ENCODE assay signal across 14 cellular contexts in genomic region chr7:131620673-131621609, GRCh38.
DNase-seq lines count a peak whose midpoint lies in the region; ATAC-seq and TF ChIP-seq lines count a peak whose summit lies in the region.
"Had no signal": no experiment of that assay in that cellular context is flagged by ENCODE, and none has a peak within 500 bp of the region (broad histone marks: within the 10 kb centered on the region; RNA-seq: fewer than 3 reads in every experiment).

No MANE protein-coding gene starts in this region.

- H3K9me3 Mint-ChIP-seq in osteocyte (ENCODE audit: unreplicated experiment): no peaks in the 10 kb centered on the region

- TF ChIP-seq POLR2A in stomach (IDR thresholded peaks at IDR 0.05): no peak

- H3K27ac ChIP-seq in HEK293 (ENCODE audit: extremely low read depth, low read depth, low read length) (no peak overlapping the region), left ventricle myocardium inferior (replicated peaks) (peak overlapping the region; percentile 85), stomach (peak overlapping the region in 2 of 5 donors; percentile 10 to 46)

- TF ChIP-seq EP300 in stomach (IDR thresholded peaks at IDR 0.05): no peak

- peak overlapping the region; percentile 39 for H3K27ac Mint-ChIP-seq in osteocyte (ENCODE audit: unreplicated experiment)
- H3K27ac Mint-ChIP-seq: CD14-positive monocyte; naive thymus-derived CD4-positive, alpha-beta T cell had no signal

- H3K4me3 ChIP-seq in HEK293 (ENCODE audit: low read depth, low read length) (no peak overlapping the region), left ventricle myocardium inferior (no peak overlapping the region), stomach (no peak overlapping the region)

- no peaks in the 10 kb centered on the region for H3K36me3 Mint-ChIP-seq in osteocyte (ENCODE audit: unreplicated experiment)
- H3K36me3 Mint-ChIP-seq: CD14-positive monocyte; naive thymus-derived CD4-positive, alpha-beta T cell had no signal

- TF ChIP-seq CTCF in HEK293 (tag by site-specific recombination; IDR thresholded peaks at IDR 0.05) (no peak), left ventricle myocardium inferior (IDR thresholded peaks at IDR 0.05; ENCODE audit: borderline replicate concordance) (no peak), osteocyte (IDR thresholded peaks at IDR 0.05) (no peak), stomach (IDR thresholded peaks at IDR 0.05) (no peak)

- H3K4me3 Mint-ChIP-seq in osteocyte (ENCODE audit: unreplicated experiment): no peak overlapping the region
- H3K4me3 Mint-ChIP-seq: CD14-positive monocyte; naive thymus-derived CD4-positive, alpha-beta T cell had no signal

- CTCF ChIA-PET in HEK293 (lab: Yijun Ruan, JAX): interaction anchor here (0.6 kb wide), 1 partner anchor 736 kb away, joined by 3 read pairs; no protein-coding TSS in a partner anchor

- H3K36me3 ChIP-seq in HEK293 (ENCODE audit: control insufficient read depth in 2 of 2, insufficient read depth in 1 of 2, low read length in 2 of 2) (no peaks in the 10 kb centered on the region), left ventricle myocardium inferior (no peaks in the 10 kb centered on the region), stomach (no peaks in the 10 kb centered on the region)

- H3K27me3 ChIP-seq in left ventricle myocardium inferior (ENCODE audit: low read depth) (no peaks in the 10 kb centered on the region), stomach (no peaks in the 10 kb centered on the region)

- DNase-seq in SK-MEL-5 (ENCODE audit: low read depth, low spot score) (peak; percentile 95), left ventricle myocardium inferior (no peak), osteocyte (ENCODE audit: extremely low spot score, unreplicated experiment) (no peak), mucosa of gallbladder (ENCODE audit: low spot score) (no peak), AG20443 (ENCODE audit: low spot score) (no peak), stomach (no peak)
- DNase-seq: amniotic stem cell; naive thymus-derived CD4-positive, alpha-beta T cell; NCI-H1930; stimulated activated CD4-positive, alpha-beta T cell treated with anti-CD3 and anti-CD28 coated beads, Interleukin-15, amount 100 ng/mL, for 24 hours; T1000 had no signal

- H3K4me1 Mint-ChIP-seq in osteocyte (ENCODE audit: unreplicated experiment): peaks cover 56% of the 10 kb centered on the region
- H3K4me1 Mint-ChIP-seq: naive thymus-derived CD4-positive, alpha-beta T cell had no signal

- H3K9me3 ChIP-seq in HEK293 (ENCODE audit: control insufficient read depth, insufficient read depth, low read depth, low read length) (no peaks in the 10 kb centered on the region), left ventricle myocardium inferior (replicated peaks) (no peaks in the 10 kb centered on the region), stomach (no peaks in the 10 kb centered on the region)

- H3K4me1 ChIP-seq in HEK293 (ENCODE audit: control insufficient read depth, insufficient read depth, low read length): no peaks in the 10 kb centered on the region
- peaks cover 77% of the 10 kb centered on the region for H3K4me1 ChIP-seq in left ventricle myocardium inferior
- H3K4me1 ChIP-seq in stomach: no peaks in the 10 kb centered on the region

- in situ Hi-C loops in SK-MEL-5 (cut with HindIII; ENCODE audit: low pct_unique_long_range_greater_than_20kb, low sequenced_read_pairs): no loop called here

- intact Hi-C loops in left ventricle myocardium inferior (cut with micrococcal nuclease): no loop called here
- intact Hi-C loops in stomach (cut with DNase I; ENCODE audit: low total_unique reads): no loop called here

- no peaks in the 10 kb centered on the region for H3K27me3 Mint-ChIP-seq in osteocyte (ENCODE audit: unreplicated experiment)

- POLR2A ChIA-PET in HEK293 (lab: Yijun Ruan, JAX): no interaction called here

- WGBS in stomach, 5 donors: 60 to 78% (median 63%) methylated on average over 8 of the region's 8 CpGs

- ATAC-seq in esophagus mucosa: no peak
- ATAC-seq: naive thymus-derived CD4-positive, alpha-beta T cell had no signal

TF ChIP-seq in HEK293, 187 proteins besides CTCF, POLR2A, EP300 and RAD21:
- TF ChIP-seq ZNF23 (tag by site-specific recombination; IDR thresholded peaks at IDR 0.05; ENCODE audit: borderline replicate concordance) (no peak), ZSCAN4 (tag by site-specific recombination; IDR thresholded peaks at IDR 0.05) (peak; percentile 69), SALL2 (tag by site-specific recombination; IDR thresholded peaks at IDR 0.05; ENCODE audit: borderline replicate concordance) (0 out of 2 replicates have a peak, but pooled peaks have one; percentile 22), ZIC2 (tag by site-specific recombination; IDR thresholded peaks at IDR 0.05) (peak; percentile 64), ZNF138 (tag by site-specific recombination; IDR thresholded peaks at IDR 0.05; ENCODE audit: borderline replicate concordance) (no peak), ZNF473 (tag by site-specific recombination; IDR thresholded peaks at IDR 0.05) (no peak), ZNF280C (tag by site-specific recombination; IDR thresholded peaks at IDR 0.05) (peak; percentile 74; the same call in 1 of the 2 replicates), PRDM1 (tag by site-specific recombination; IDR thresholded peaks at IDR 0.05) (peak; percentile 73), ZFHX2 (tag by site-specific recombination; conservative IDR thresholded peaks at IDR 0.05) (peak; percentile 46), ZNF18 (tag by site-specific recombination; IDR thresholded peaks at IDR 0.05) (0 out of 2 replicates have a peak, but pooled peaks have one; percentile 37), ZNF785 (tag by site-specific recombination; IDR thresholded peaks at IDR 0.05) (peak; percentile 22; the same call in 1 of the 2 replicates)
TF ChIP-seq in HEK293: peak in this region for 8.
